1 cellular context compared by ENCODE assay signal in the genomic region with DNA sequence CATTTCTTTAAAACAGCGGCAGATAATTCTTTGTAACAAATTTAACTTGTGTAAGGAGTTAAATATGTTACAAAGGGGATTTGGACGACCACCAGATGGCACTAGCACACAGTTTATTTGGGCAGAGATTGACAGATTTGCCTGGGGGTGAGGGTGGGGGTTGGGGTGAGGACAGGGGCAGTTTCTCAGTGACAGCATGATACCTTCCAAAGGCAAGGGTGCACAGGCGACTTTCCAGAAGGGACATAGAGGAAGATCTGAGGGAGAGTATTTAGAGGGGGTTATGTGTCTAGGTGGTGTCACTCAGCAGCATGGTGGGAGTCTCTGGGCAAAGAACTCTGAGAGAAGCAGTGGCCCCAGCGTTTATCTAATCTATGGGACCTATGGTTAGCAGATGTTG.
TF ChIP-seq lines count a peak whose summit lies in the region.

No MANE protein-coding gene starts in this region.

TF ChIP-seq in WTC11, 78 proteins besides CTCF, POLR2A, EP300 and RAD21 (continued from another document):
- no peak for TF ChIP-seq ZBTB43 (CRISPR knock-in tag; IDR thresholded peaks at IDR 0.05)
- no peak for TF ChIP-seq E2F5 (CRISPR knock-in tag; IDR thresholded peaks at IDR 0.05)
- no peak for TF ChIP-seq ZNF219 (CRISPR knock-in tag; IDR thresholded peaks at IDR 0.05; ENCODE audit: borderline replicate concordance)
- TF ChIP-seq NFYB (CRISPR knock-in tag; conservative IDR thresholded peaks at IDR 0.05; ENCODE audit: low read depth): no peak
